ENCODE assay signal across 15 cellular contexts in the genomic region with DNA sequence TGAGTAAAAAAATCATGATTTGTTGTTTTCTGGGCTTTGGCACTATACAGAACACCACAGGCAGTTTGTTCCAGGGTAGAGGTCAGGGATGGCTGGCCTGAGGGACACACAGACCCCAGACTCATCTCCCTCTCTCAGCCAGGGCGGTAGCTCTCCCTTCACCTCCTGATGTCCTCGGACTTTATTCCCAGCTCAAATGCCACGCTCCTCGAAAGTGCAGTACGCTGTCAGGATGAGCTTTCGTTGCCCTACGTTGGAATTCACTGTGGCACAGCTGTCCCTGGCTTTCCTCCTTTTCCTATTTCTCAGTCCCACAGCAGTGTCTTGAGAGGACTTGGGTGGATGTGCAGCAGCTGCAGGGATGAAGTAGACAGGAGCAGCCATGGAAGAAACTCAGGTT. TPM values are rescaled to one million over a fixed set of nuclear protein-coding genes. Genes with fewer than 3 reads are reported as not detected.
A peak's percentile ranks its signal among the peaks of the same experiment; 100 is the strongest.
DNase-seq lines count a peak whose midpoint lies in the region; ATAC-seq, FAIRE-seq and TF ChIP-seq lines count a peak whose summit lies in the region.
"Had no signal": no experiment of that assay in that cellular context is flagged by ENCODE, and none has a peak within 500 bp of the region (broad histone marks: within the 10 kb centered on the region; RNA-seq: fewer than 3 reads in every experiment).

No MANE protein-coding gene starts in this region.

- ATAC-seq in heart right ventricle = no peak
- no peak for ATAC-seq in pancreas
- ATAC-seq in upper lobe of right lung = no peak
- ATAC-seq in HG03565 (IDR thresholded peaks at IDR 0.05; ENCODE audit: unreplicated experiment) = no peak
- ATAC-seq in HG02840 (IDR thresholded peaks at IDR 0.05; ENCODE audit: low FRiP score, unreplicated experiment) = no peak
- ATAC-seq: mucosa of descending colon had no signal

- 56 to 65% methylated on average over 7 of the region's 7 CpGs for WGBS in heart right ventricle, 2 donors
- WGBS in pancreas, 2 donors = 51 to 62% methylated on average over 7 of the region's 7 CpGs

- peaks cover 29% of the 10 kb centered on the region for H3K4me1 Mint-ChIP-seq in activated naive CD4-positive, alpha-beta T cell treated with anti-CD3 and anti-CD28 coated beads, Interleukin-2, amount 10 ng/mL, durations not matched to agents 7 days and 5 days

- H3K9ac ChIP-seq in kidney (ENCODE audit: low read length in 2 of 2) = peak overlapping the region in 1 of 2 donors; percentile 41

- peak overlapping the region; percentile 55 to 91 (median 86) for H3K27ac ChIP-seq in heart right ventricle
- peak overlapping the region; percentile 78 to 92 for H3K27ac ChIP-seq in kidney (ENCODE audit: low read depth in 2 of 2, low read length in 2 of 2)
- peak overlapping the region; percentile 15 to 51 (median 37) for H3K27ac ChIP-seq in pancreas
- H3K27ac ChIP-seq in upper lobe of right lung = peak overlapping the region; percentile 97
- H3K27ac ChIP-seq: PC-9 had no signal

- no peak overlapping the region for H3K4me3 Mint-ChIP-seq in activated naive CD4-positive, alpha-beta T cell treated with anti-CD3 and anti-CD28 coated beads, Interleukin-2, amount 10 ng/mL, durations not matched to agents 7 days and 5 days

- FAIRE-seq in kidney (lab: Jason Lieb, UNC) (no peak), pancreas (lab: Jason Lieb, UNC) (no peak)
- FAIRE-seq: HTR-8/SVneo had no signal

- CTCF ChIA-PET in activated naive CD4-positive, alpha-beta T cell treated with anti-CD3 and anti-CD28 coated beads, Interleukin-2, amount 10 ng/mL, durations not matched to agents 7 days and 5 days (lab: Charles Lee) = interaction anchor here (0.8 kb wide), 1 partner anchor 12 kb away, joined by 4 read pairs; no protein-coding TSS in a partner anchor

- H3K36me3 ChIP-seq in heart right ventricle (no peaks in the 10 kb centered on the region), kidney (ENCODE audit: control insufficient read depth in 1 of 2, insufficient read depth in 2 of 2, low read length in 2 of 2) (no peaks in the 10 kb centered on the region), pancreas (no peaks in the 10 kb centered on the region), upper lobe of right lung (no peaks in the 10 kb centered on the region)

- H3K36me3 Mint-ChIP-seq in activated naive CD4-positive, alpha-beta T cell treated with anti-CD3 and anti-CD28 coated beads, Interleukin-2, amount 10 ng/mL, durations not matched to agents 7 days and 5 days = no peaks in the 10 kb centered on the region

- TF ChIP-seq CTCF in heart right ventricle (IDR thresholded peaks at IDR 0.05) = no peak
- no peak for TF ChIP-seq CTCF in kidney (IDR thresholded peaks at IDR 0.05; ENCODE audit: borderline replicate concordance, extremely low read depth, insufficient read depth)
- TF ChIP-seq CTCF in pancreas (IDR thresholded peaks at IDR 0.05) = no peak
- no peak for TF ChIP-seq CTCF in upper lobe of right lung (IDR thresholded peaks at IDR 0.05)

- DNase-seq in heart right ventricle = no peak
- no peak for DNase-seq in cardiac septum (ENCODE audit: low spot score)
- no peak for DNase-seq in kidney
- DNase-seq in pancreas = no peak
- DNase-seq in upper lobe of right lung = no peak
- DNase-seq in activated naive CD4-positive, alpha-beta T cell treated with anti-CD3 and anti-CD28 coated beads, Interleukin-2, amount 10 ng/mL, durations not matched to agents 7 days and 5 days = no peak
- DNase-seq: cortex of kidney, mucosa of descending colon, NCI-H1105 treated with DMSO at 0.1 percent for 48 hours, PC-9, SW 1271 had no signal

- no peak overlapping the region for H3K27ac Mint-ChIP-seq in activated naive CD4-positive, alpha-beta T cell treated with anti-CD3 and anti-CD28 coated beads, Interleukin-2, amount 10 ng/mL, durations not matched to agents 7 days and 5 days

- H3K27me3 ChIP-seq in heart right ventricle = no peaks in the 10 kb centered on the region
- H3K27me3 ChIP-seq in pancreas = no peaks in the 10 kb centered on the region
- no peaks in the 10 kb centered on the region for H3K27me3 ChIP-seq in upper lobe of right lung

- intact Hi-C loops in heart right ventricle (cut with DNase I) = loop anchor here in 3 of 10 donors (5.0 to 10.0 kb wide), 2 partner anchors 44 to 427 kb away; a partner anchor contains a TSS
- intact Hi-C loops in cardiac septum (cut with DNase I) = loop anchor here (10.0 kb wide), 1 partner anchor 427 kb away; a partner anchor contains a TSS
- intact Hi-C loops in kidney (cut with DNase I) = no loop called here
- intact Hi-C loops in pancreas (cut with DNase I) = no loop called here
- intact Hi-C loops in upper lobe of right lung (cut with DNase I) = no loop called here

- peaks cover 17% of the 10 kb centered on the region for H3K27me3 Mint-ChIP-seq in activated naive CD4-positive, alpha-beta T cell treated with anti-CD3 and anti-CD28 coated beads, Interleukin-2, amount 10 ng/mL, durations not matched to agents 7 days and 5 days

- peaks cover 8 to 92% (median 59%) of the 10 kb centered on the region in 9 donors for H3K4me1 ChIP-seq in heart right ventricle
- H3K4me1 ChIP-seq in kidney (ENCODE audit: control insufficient read depth in 1 of 2, insufficient read depth in 1 of 2, low read depth in 1 of 2, low read length in 2 of 2) = peaks cover 22 to 28% of the 10 kb centered on the region in 2 donors
- peaks cover 12 to 38% (median 29%) of the 10 kb centered on the region in 3 donors for H3K4me1 ChIP-seq in pancreas
- peaks cover 43% of the 10 kb centered on the region for H3K4me1 ChIP-seq in upper lobe of right lung

- H3K9me3 Mint-ChIP-seq in activated naive CD4-positive, alpha-beta T cell treated with anti-CD3 and anti-CD28 coated beads, Interleukin-2, amount 10 ng/mL, durations not matched to agents 7 days and 5 days = no peaks in the 10 kb centered on the region

- H3K4me3 ChIP-seq in heart right ventricle (peak overlapping the region in 1 of 10 donors; percentile 4), kidney (ENCODE audit: low read length in 2 of 2) (peak overlapping the region; percentile 30 to 47), pancreas (no peak overlapping the region), upper lobe of right lung (no peak overlapping the region)
- H3K4me3 ChIP-seq: mucosa of descending colon, PC-9, skin epidermis had no signal

- H3K9me3 ChIP-seq in heart right ventricle (no peaks in the 10 kb centered on the region), kidney (ENCODE audit: control insufficient read depth in 1 of 2, low read length in 2 of 2) (no peaks in the 10 kb centered on the region), pancreas (no peaks in the 10 kb centered on the region), upper lobe of right lung (no peaks in the 10 kb centered on the region)
- H3K9me3 ChIP-seq: mucosa of descending colon had no signal

RNA-seq across cellular contexts. Expression of a gene that starts 15.7 kb away (rescaled TPM):
- 100 to 1,000 TPM in 2 of 10 donors, 10 to 100 TPM in 8; 50.1 to 118 (median 59.7) TPM for total RNA-seq in heart right ventricle
- 100 to 1,000 TPM in 1 of 2 donors, 10 to 100 TPM in 1; 71.7 to 127 TPM for polyA plus RNA-seq in heart right ventricle
- 66.0 TPM for total RNA-seq in cardiac septum
- 132 TPM for total RNA-seq in kidney
- 73.3 TPM for polyA plus RNA-seq in kidney (ENCODE audit: insufficient read depth, low read depth, low replicate concordance)
- 10 to 100 TPM; 53.4 to 96.3 (median 76.2) TPM for total RNA-seq in pancreas
- 10 to 100 TPM; 58.8 to 62.9 TPM for polyA plus RNA-seq in pancreas
- 216 TPM for total RNA-seq in upper lobe of right lung

RNA-seq across cellular contexts. Expression of a gene that starts 42.8 kb away (rescaled TPM):
- total RNA-seq in heart right ventricle (10 to 100 TPM; 11.3 to 17.6 (median 13.6) TPM), cardiac septum (19.4 TPM), kidney (30.7 TPM), pancreas (10 to 100 TPM; 10.4 to 23.9 (median 13.0) TPM), upper lobe of right lung (22.6 TPM)
- polyA plus RNA-seq in heart right ventricle (10 to 100 TPM in 1 of 2 donors, 1 to 10 TPM in 1; 6.4 to 24.9 TPM), kidney (ENCODE audit: insufficient read depth, low read depth, low replicate concordance) (16.2 TPM), pancreas (10 to 100 TPM; 15.1 to 18.2 TPM)

Comparison
In these comparisons a context has a peak if more than half of its experiments do, and no peak if none do; other contexts are left out.
1. H3K27ac ChIP-seq: peak in every context shown above with its lines; median percentile 97 in upper lobe of right lung; 86 in heart right ventricle; 85 in kidney; 37 in pancreas.
2. H3K4me3 ChIP-seq: peak in kidney (2 of 2); none in pancreas (0 of 4) and upper lobe of right lung (single experiment).